Comparison of ENCODE assay signal across 1 cellular context in genomic region chr21:45306453-45306831, GRCh38.
TF ChIP-seq lines count a peak whose summit lies in the region.

No MANE protein-coding gene starts in this region.

TF ChIP-seq in WTC11, 78 proteins besides CTCF, POLR2A, EP300 and RAD21 (continued from another document):
- TF ChIP-seq ERG (CRISPR knock-in tag; IDR thresholded peaks at IDR 0.05): no peak
- TF ChIP-seq OVOL2 (CRISPR knock-in tag; IDR thresholded peaks at IDR 0.05; ENCODE audit: borderline replicate concordance): no peak
- TF ChIP-seq ZNF317 (CRISPR knock-in tag; IDR thresholded peaks at IDR 0.05; ENCODE audit: borderline replicate concordance, low read depth): no peak
- TF ChIP-seq ZNF232 (CRISPR knock-in tag; IDR thresholded peaks at IDR 0.05): no peak
- no peak for TF ChIP-seq ZNF425 (CRISPR knock-in tag; conservative IDR thresholded peaks at IDR 0.05)
- TF ChIP-seq TP53 (CRISPR knock-in tag; IDR thresholded peaks at IDR 0.05): no peak
- no peak for TF ChIP-seq CREB1 (CRISPR knock-in tag; IDR thresholded peaks at IDR 0.05)
TF ChIP-seq in WTC11: peak in this region for 0.
